Comparison of ENCODE assay signal across 28 cellular contexts in the genomic region with DNA sequence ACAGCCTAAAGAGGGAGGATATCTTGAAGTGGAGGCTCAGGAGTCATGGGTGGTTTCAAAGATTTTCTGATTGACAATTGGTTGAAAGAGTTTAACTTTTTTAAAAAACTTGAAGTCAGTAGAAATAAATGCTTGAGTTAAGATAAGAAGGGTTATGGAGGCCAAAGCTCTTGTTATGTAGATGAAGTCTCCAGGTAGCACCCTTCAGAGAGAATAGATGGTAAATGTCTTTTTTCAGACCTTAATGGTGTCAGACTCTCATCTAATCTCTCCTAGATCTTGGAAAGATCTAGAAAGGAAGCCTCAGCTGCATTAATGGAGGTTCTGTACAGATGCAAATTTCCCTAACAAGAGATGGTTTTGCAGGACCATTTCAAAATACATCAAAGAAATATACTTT.
"Had no signal": no experiment of that assay in that cellular context is flagged by ENCODE, and none has a peak within 500 bp of the region (broad histone marks: within the 10 kb centered on the region; RNA-seq: fewer than 3 reads in every experiment).

No MANE protein-coding gene starts in this region.

- ATAC-seq: activated CD4-positive, alpha-beta T cell treated with anti-CD3 and anti-CD28 coated beads for 36 hours; activated CD8-positive, alpha-beta memory T cell treated with anti-CD3 and anti-CD28 coated beads, Interleukin-2, amount 10 ng/mL, durations not matched to agents 7 days and 5 days; activated CD8-positive, alpha-beta T cell treated with anti-CD3 and anti-CD28 coated beads, Interleukin-2, amount 10 ng/mL, durations not matched to agents 7 days and 5 days; activated naive CD8-positive, alpha-beta T cell treated with anti-CD3 and anti-CD28 coated beads, Interleukin-2, amount 50 U/mL, for 24 hours; body of pancreas; gastroesophageal sphincter; heart right ventricle; T-helper 17 cell had no signal

- H3K27ac ChIP-seq: adrenal gland, body of pancreas, colonic mucosa, epithelial cell of prostate, esophagus squamous epithelium, gastroesophageal sphincter, heart right ventricle, WERI-Rb-1 had no signal

- DNase-seq: activated CD4-positive, alpha-beta memory T cell treated with anti-CD3 and anti-CD28 coated beads for 36 hours; activated CD4-positive, alpha-beta T cell treated with anti-CD3 and anti-CD28 coated beads for 36 hours; activated CD4-positive, alpha-beta T cell treated with anti-CD3 and anti-CD28 coated beads, Interleukin-2, amount 10 ng/mL, durations not matched to agents 24 days and 14 days; activated CD4-positive, CD25-positive, alpha-beta regulatory T cell; activated CD4-positive, CD25-positive, alpha-beta regulatory T cell treated with anti-CD3 and anti-CD28 coated beads, Interleukin-2, amount 50 U/mL, for 72 hours; activated CD8-positive, alpha-beta memory T cell treated with anti-CD3 and anti-CD28 coated beads, Interleukin-2, amount 10 ng/mL, durations not matched to agents 7 days and 5 days; activated CD8-positive, alpha-beta memory T cell treated with anti-CD3 and anti-CD28 coated beads, Interleukin-2, amount 50 U/mL, for 4 hours; activated CD8-positive, alpha-beta T cell treated with anti-CD3 and anti-CD28 coated beads, Interleukin-2, amount 10 ng/mL, durations not matched to agents 7 days and 5 days; activated effector memory CD4-positive, alpha-beta T cell treated with anti-CD3 and anti-CD28 coated beads, Interleukin-2, amount 50 U/mL, for 16 hours; activated naive CD4-positive, alpha-beta T cell treated with anti-CD3 and anti-CD28 coated beads for 36 hours; activated naive CD8-positive, alpha-beta T cell treated with anti-CD3 and anti-CD28 coated beads for 36 hours; activated naive CD8-positive, alpha-beta T cell treated with anti-CD3 and anti-CD28 coated beads, Interleukin-2, amount 50 U/mL, for 24 hours; activated T-cell treated with anti-CD3 and anti-CD28 coated beads, Interleukin-2, amount 50 U/mL, for 1 hour; activated T-cell treated with anti-CD3 and anti-CD28 coated beads, Interleukin-2, amount 50 U/mL, for 48 hours; adrenal gland; amygdala; aorta; body of pancreas; colonic mucosa; effector CD8-positive, alpha-beta T cell; esophagus squamous epithelium; foreskin melanocyte; heart right ventricle; T-helper 17 cell; T1000; WERI-Rb-1 had no signal

- H3K36me3 ChIP-seq: adrenal gland, colonic mucosa, esophagus squamous epithelium, gastroesophageal sphincter, heart right ventricle, WERI-Rb-1 had no signal

- H3K27me3 ChIP-seq: adrenal gland, body of pancreas, colonic mucosa, esophagus squamous epithelium, gastroesophageal sphincter had no signal

- H3K4me1 ChIP-seq: adrenal gland, body of pancreas, colonic mucosa, esophagus squamous epithelium, gastroesophageal sphincter, heart right ventricle had no signal

- H3K4me3 ChIP-seq: adrenal gland, body of pancreas, colonic mucosa, esophagus squamous epithelium, gastroesophageal sphincter, heart right ventricle had no signal

- H3K9me3 ChIP-seq: adrenal gland, body of pancreas, colonic mucosa, esophagus squamous epithelium, gastroesophageal sphincter had no signal
